ENCODE assay signal across 8 cellular contexts in the genomic region with DNA sequence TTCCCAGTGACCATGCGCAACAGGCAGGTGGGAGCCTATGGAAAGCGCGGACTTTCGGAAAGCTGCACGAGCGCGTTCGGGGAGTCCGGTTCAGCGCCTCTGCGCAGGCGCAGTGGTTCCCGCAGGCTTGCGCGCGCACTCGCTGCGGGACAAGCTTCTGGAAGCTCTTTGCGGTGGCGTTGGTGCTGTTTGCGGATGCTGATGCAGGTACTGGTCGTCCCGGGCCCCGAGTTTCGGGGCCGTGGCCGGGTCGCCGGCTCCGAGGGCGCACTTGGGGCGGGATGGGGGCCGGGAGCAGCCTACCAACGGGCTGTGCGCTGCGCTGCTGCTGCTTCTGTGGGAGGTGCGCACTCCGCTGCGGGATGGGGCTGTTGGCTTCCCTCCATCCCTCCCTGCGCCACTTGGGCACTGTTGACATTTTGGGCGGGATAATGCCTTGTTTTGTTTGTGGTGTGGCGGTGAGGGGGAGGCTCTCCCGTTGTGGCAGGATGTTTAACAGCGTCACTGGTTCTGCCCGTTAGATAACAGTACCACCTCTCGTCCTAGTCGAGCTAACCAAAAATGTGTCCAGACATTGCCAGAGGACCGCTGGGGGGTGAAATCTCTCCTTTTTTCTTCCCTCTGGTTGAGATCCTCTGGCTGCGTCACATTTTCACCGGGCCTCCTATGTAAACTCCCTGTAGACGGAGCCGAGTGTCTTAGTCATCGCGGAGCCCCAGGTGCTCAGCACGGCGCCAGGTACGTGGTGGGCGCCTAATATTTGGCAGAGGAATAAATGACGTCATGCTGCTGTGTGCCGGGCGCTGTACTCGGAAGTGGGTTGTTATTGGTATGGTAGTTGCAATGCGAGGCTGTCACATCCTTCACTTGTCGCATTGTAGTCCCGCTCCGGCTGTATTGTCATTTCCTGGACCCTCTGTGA. TPM values are rescaled to one million over a fixed set of nuclear protein-coding genes. Genes with fewer than 3 reads are reported as not detected.
DNase-seq lines count a peak whose midpoint lies in the region; ATAC-seq and TF ChIP-seq lines count a peak whose summit lies in the region.

A gene (plus strand): TSS at position 124 of the 922 bp plus-strand sequence. CDS start 2,217 bp downstream, outside the sequence.

- no peaks in the 10 kb centered on the region for H3K9me3 ChIP-seq in heart left ventricle

- no peak for TF ChIP-seq POLR2A in heart left ventricle (IDR thresholded peaks at IDR 0.05)

- peaks cover 2% of the 10 kb centered on the region for H3K27me3 Mint-ChIP-seq in osteocyte (ENCODE audit: unreplicated experiment)

- peaks cover 7% of the 10 kb centered on the region for H3K36me3 Mint-ChIP-seq in osteocyte (ENCODE audit: unreplicated experiment)

- H3K9me3 Mint-ChIP-seq in osteocyte (ENCODE audit: unreplicated experiment) = no peaks in the 10 kb centered on the region

- H3K36me3 ChIP-seq in heart left ventricle = peaks cover 0 to 30% (median 4%) of the 10 kb centered on the region in 9 donors

- peak within 1 kb of the TSS; percentile 82 for H3K27ac Mint-ChIP-seq in osteocyte (ENCODE audit: unreplicated experiment)

- peak; percentile 79 to 92 (median 87) for ATAC-seq in heart left ventricle
- no peak for ATAC-seq in HG03039 (IDR thresholded peaks at IDR 0.05; ENCODE audit: unreplicated experiment)

- H3K4me1 ChIP-seq in heart left ventricle = peaks cover 0 to 14% (median 6%) of the 10 kb centered on the region in 12 donors

- WGBS in heart left ventricle, 4 donors = 0 to 1% (median 1%) methylated on average over 39 to 66 of the region's 66 CpGs

- H3K27me3 ChIP-seq in heart left ventricle = peaks cover 0 to 9% (median 0%) of the 10 kb centered on the region in 9 donors

- peak; percentile 59 for DNase-seq in LoVo (ENCODE audit: low spot score)
- peak; percentile 55 for DNase-seq in SW480 (ENCODE audit: low spot score)
- DNase-seq in amniotic stem cell (lab: John Stamatoyannopoulos, UW) = peak; percentile 45
- peak; percentile 75 to 87 (median 76) for DNase-seq in heart left ventricle
- DNase-seq in osteocyte (ENCODE audit: extremely low spot score, unreplicated experiment) = peak; percentile 95
- peak; percentile 90 for DNase-seq in superior temporal gyrus (ENCODE audit: extremely low spot score)

- H3K4me3 Mint-ChIP-seq in osteocyte (ENCODE audit: unreplicated experiment) = peak within 1 kb of the TSS; percentile 94

- H3K4me3 ChIP-seq in GM08714 (ENCODE audit: low read length) (peak within 1 kb of the TSS; percentile 50; the same call in 1 of the 2 replicates), heart left ventricle (peak within 1 kb of the TSS; percentile 31 to 98 (median 87))

- H3K27ac ChIP-seq in heart left ventricle = peak within 1 kb of the TSS in 6 of 12 donors; percentile 6 to 72 (median 58)

- TF ChIP-seq CTCF in heart left ventricle (IDR thresholded peaks at IDR 0.05) = no peak
- no peak for TF ChIP-seq CTCF in osteocyte (IDR thresholded peaks at IDR 0.05)

- intact Hi-C loops in heart left ventricle (cut with DNase I) = loop anchor here in 2 of 10 donors (2.0 to 10.0 kb wide), 4 partner anchors 41 to 81 kb away; a partner anchor contains a TSS

- peaks cover 9% of the 10 kb centered on the region for H3K4me1 Mint-ChIP-seq in osteocyte (ENCODE audit: unreplicated experiment)

RNA-seq across cellular contexts. Expression of the gene that starts here (rescaled TPM):
- total RNA-seq in heart left ventricle (10 to 100 TPM in 2 of 9 donors, 1 to 10 TPM in 7; 1.4 to 13.9 (median 5.3) TPM), osteocyte (5.2 and 6.3 TPM in 2 replicates)
- polyA plus RNA-seq in heart left ventricle = under 1 TPM; 0.22 to 0.61 TPM

Comparison
In these comparisons a context has a peak if more than half of its experiments do, and no peak if none do; other contexts are left out.
1. DNase-seq: peak in every context shown above with its lines; median percentile 95 in osteocyte; 90 in superior temporal gyrus; 76 in heart left ventricle; 59 in LoVo; 55 in SW480; 45 in amniotic stem cell.